In the genomic region with DNA sequence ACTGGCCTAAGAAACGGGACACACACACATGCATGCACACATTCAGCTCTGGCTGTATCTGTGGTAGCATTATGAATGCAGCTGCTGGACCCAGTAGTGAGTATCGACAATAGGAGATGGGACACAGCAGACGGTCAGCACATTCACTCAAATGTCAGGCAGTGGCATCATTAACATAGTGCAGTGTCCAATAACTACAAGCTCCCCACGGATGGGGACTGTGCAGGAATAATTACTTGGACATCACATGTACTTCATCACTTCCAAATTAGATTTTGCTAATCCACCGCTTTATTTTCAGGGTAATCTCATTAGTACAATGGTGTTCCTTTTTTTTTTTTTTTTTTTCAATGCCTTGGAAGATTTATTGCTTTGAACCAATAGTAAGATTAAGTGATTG, we compare ENCODE assay signal across 23 cellular contexts.
"Had no signal": no experiment of that assay in that cellular context is flagged by ENCODE, and none has a peak within 500 bp of the region (broad histone marks: within the 10 kb centered on the region; RNA-seq: fewer than 3 reads in every experiment).

No MANE protein-coding gene starts in this region.

- H3K36me3 Mint-ChIP-seq: activated naive CD4-positive, alpha-beta T cell treated with anti-CD3 and anti-CD28 coated beads, Interleukin-2, amount 50 U/mL, for 72 hours; WTC11 had no signal

- H3K9me3 Mint-ChIP-seq: activated naive CD4-positive, alpha-beta T cell treated with anti-CD3 and anti-CD28 coated beads, Interleukin-2, amount 50 U/mL, for 72 hours; activated T-cell treated with anti-CD3 and anti-CD28 coated beads, Interleukin-2, amount 50 U/mL, for 24 hours; T-helper 1 cell treated with Interleukin-12 subunit alpha and Interleukin-12 subunit beta and Interleukin-4 antibody, amounts not matched to agents 30 μg/mL and 1 μg/mL, for 36 hours had no signal

- H3K27ac Mint-ChIP-seq: activated CD8-positive, alpha-beta T cell treated with anti-CD3 and anti-CD28 coated beads, Interleukin-2, amount 10 ng/mL, durations not matched to agents 7 days and 5 days; activated naive CD4-positive, alpha-beta T cell treated with anti-CD3 and anti-CD28 coated beads, Interleukin-2, amount 50 U/mL, for 72 hours; activated T-cell treated with anti-CD3 and anti-CD28 coated beads, Interleukin-2, amount 50 U/mL, for 24 hours; T-helper 1 cell treated with Interleukin-12 subunit alpha and Interleukin-12 subunit beta and Interleukin-4 antibody, amounts not matched to agents 30 μg/mL and 1 μg/mL, for 36 hours; WTC11 had no signal

- H3K4me3 Mint-ChIP-seq: activated CD8-positive, alpha-beta T cell treated with anti-CD3 and anti-CD28 coated beads, Interleukin-2, amount 10 ng/mL, durations not matched to agents 7 days and 5 days; activated T-cell treated with anti-CD3 and anti-CD28 coated beads, Interleukin-2, amount 50 U/mL, for 24 hours; T-helper 1 cell treated with Interleukin-12 subunit alpha and Interleukin-12 subunit beta and Interleukin-4 antibody, amounts not matched to agents 30 μg/mL and 1 μg/mL, for 36 hours; WTC11 had no signal

- DNase-seq: activated CD4-positive, alpha-beta T cell treated with anti-CD3 and anti-CD28 coated beads for 48 hours; activated CD4-positive, alpha-beta T cell treated with anti-CD3 and anti-CD28 coated beads, Interleukin-2, amount 50 U/mL, for 4 hours; activated CD4-positive, CD25-positive, alpha-beta regulatory T cell treated with anti-CD3 and anti-CD28 coated beads, Interleukin-2, amount 50 U/mL, for 72 hours; activated CD8-positive, alpha-beta T cell treated with anti-CD3 and anti-CD28 coated beads, Interleukin-2, amount 10 ng/mL, durations not matched to agents 7 days and 5 days; activated effector memory CD4-positive, alpha-beta T cell treated with anti-CD3 and anti-CD28 coated beads, Interleukin-2, amount 50 U/mL, for 16 hours; activated naive CD4-positive, alpha-beta T cell treated with Interleukin-2 at 50 U/mL for 16 hours; activated T-cell treated with anti-CD3 and anti-CD28 coated beads, Interleukin-2, amount 50 U/mL, for 24 hours; Kasumi-1; KBM-7; NCI-H1105 treated with DMSO at 0.1 percent for 48 hours; NCI-H1436 treated with DMSO at 0.1 percent for 48 hours; NCI-H187; NCI-H2081; NCI-H510A treated with DMSO at 0.1 percent for 48 hours; NCI-H774; NK-92 treated with Interleukin-12 subunit alpha and Interleukin-12 subunit beta, amount 100 ng/mL, for 24 hours; OCI-M1; RPMI8226 had no signal

- ATAC-seq: activated CD8-positive, alpha-beta T cell treated with anti-CD3 and anti-CD28 coated beads, Interleukin-2, amount 10 ng/mL, durations not matched to agents 7 days and 5 days; activated naive CD4-positive, alpha-beta T cell treated with anti-CD3 and anti-CD28 coated beads, Interleukin-2, amount 50 U/mL, for 72 hours; Panc1; Right ventricle myocardium inferior; WTC11 had no signal
